ENCODE assay signal across 28 cellular contexts in genomic region chr19:39137131-39137530, GRCh38. TPM values are rescaled to one million over a fixed set of nuclear protein-coding genes. Genes with fewer than 3 reads are reported as not detected.
DNase-seq lines count a peak whose midpoint lies in the region; ATAC-seq and TF ChIP-seq lines count a peak whose summit lies in the region.
"Had no signal": no experiment of that assay in that cellular context is flagged by ENCODE, and none has a peak within 500 bp of the region (broad histone marks: within the 10 kb centered on the region; RNA-seq: fewer than 3 reads in every experiment).

No MANE protein-coding gene starts in this region.

- H3K36me3 Mint-ChIP-seq in H9 (ENCODE audit: insufficient read depth in 1 of 3, low read depth in 3 of 3) (no peaks in the 10 kb centered on the region), endothelial cell (ENCODE audit: low read depth, unreplicated experiment) (no peaks in the 10 kb centered on the region)
- H3K36me3 Mint-ChIP-seq in stimulated activated effector memory CD8-positive, alpha-beta T cell treated with anti-CD3 and anti-CD28 coated beads, Interleukin-12 subunit alpha, Interleukin-12 subunit beta, amount 100 ng/mL, for 72 hours = no peaks in the 10 kb centered on the region
- H3K36me3 Mint-ChIP-seq: activated naive CD4-positive, alpha-beta T cell treated with anti-CD3 and anti-CD28 coated beads, Interleukin-2, amount 50 U/mL, for 72 hours had no signal

- H3K36me3 ChIP-seq in WERI-Rb-1 = no peaks in the 10 kb centered on the region; the same call in 1 of the 2 replicates
- H3K36me3 ChIP-seq: heart right ventricle had no signal

- ATAC-seq in stimulated activated effector memory CD8-positive, alpha-beta T cell treated with anti-CD3 and anti-CD28 coated beads, Interleukin-12 subunit alpha, Interleukin-12 subunit beta, amount 100 ng/mL, for 72 hours = no peak
- ATAC-seq in HG02610 (IDR thresholded peaks at IDR 0.05; ENCODE audit: unreplicated experiment) = no peak
- no peak for ATAC-seq in GM18520 (IDR thresholded peaks at IDR 0.05; ENCODE audit: unreplicated experiment)
- ATAC-seq: activated naive CD4-positive, alpha-beta T cell treated with anti-CD3 and anti-CD28 coated beads, Interleukin-2, amount 50 U/mL, for 72 hours; heart right ventricle; naive thymus-derived CD4-positive, alpha-beta T cell; stimulated activated naive B cell treated with anti-CD40 and anti-IgM and Interleukin-4, amounts not matched to agents 10 μg/mL and 1 μg/mL and 100 μg/mL, for 72 hours had no signal

- no peak overlapping the region for H2BK20ac ChIP-seq in H9 (ENCODE audit: low read depth, low read length, poor library complexity, severe bottlenecking)

- H3K4me3 Mint-ChIP-seq in H9 (no peak overlapping the region), endothelial cell (ENCODE audit: unreplicated experiment) (no peak overlapping the region)
- H3K4me3 Mint-ChIP-seq in stimulated activated effector memory CD8-positive, alpha-beta T cell treated with anti-CD3 and anti-CD28 coated beads, Interleukin-12 subunit alpha, Interleukin-12 subunit beta, amount 100 ng/mL, for 72 hours = no peak overlapping the region
- H3K4me3 Mint-ChIP-seq: stimulated activated naive B cell treated with anti-CD40 and anti-IgM and Interleukin-4, amounts not matched to agents 10 μg/mL and 1 μg/mL and 100 μg/mL, for 72 hours; T-helper 2 cell treated with Interferon-gamma antibody and Interleukin-4, amounts not matched to agents 5 μg/mL and 100 μg/mL, for 36 hours had no signal

- H4K5ac ChIP-seq in H9 (ENCODE audit: insufficient read length, low read depth, low read length) = no peak overlapping the region

- H3K27me3 Mint-ChIP-seq in H9 (ENCODE audit: low read depth) (no peaks in the 10 kb centered on the region), endothelial cell (ENCODE audit: unreplicated experiment) (peaks cover 12% of the 10 kb centered on the region)
- H3K27me3 Mint-ChIP-seq: naive thymus-derived CD4-positive, alpha-beta T cell; stimulated activated naive B cell treated with anti-CD40 and anti-IgM and Interleukin-4, amounts not matched to agents 10 μg/mL and 1 μg/mL and 100 μg/mL, for 72 hours had no signal

- TF ChIP-seq CTCF in 22Rv1 (IDR thresholded peaks at IDR 0.05) (no peak), H9 (conservative IDR thresholded peaks at IDR 0.05) (no peak), endothelial cell (IDR thresholded peaks at IDR 0.05; ENCODE audit: unreplicated experiment) (no peak), WERI-Rb-1 (IDR thresholded peaks at IDR 0.05; ENCODE audit: low read depth, low read length) (no peak)

- no peak overlapping the region for H3K4ac ChIP-seq in H9 (ENCODE audit: low read depth, low read length)

- H2BK5ac ChIP-seq in H9 (ENCODE audit: insufficient read length, low read length) = no peak overlapping the region

- no peak overlapping the region for H4K91ac ChIP-seq in H9 (ENCODE audit: insufficient read length, low read depth, low read length)

- H3K4me1 Mint-ChIP-seq in H9 = peaks cover 85 to 96% of the 10 kb centered on the region in 2 experiments
- peaks cover 41% of the 10 kb centered on the region for H3K4me1 Mint-ChIP-seq in endothelial cell (ENCODE audit: unreplicated experiment)
- peaks cover 28% of the 10 kb centered on the region for H3K4me1 Mint-ChIP-seq in stimulated activated effector memory CD8-positive, alpha-beta T cell treated with anti-CD3 and anti-CD28 coated beads, Interleukin-12 subunit alpha, Interleukin-12 subunit beta, amount 100 ng/mL, for 72 hours

- H3K4me2 ChIP-seq in H9 (ENCODE audit: insufficient read depth, insufficient read length, low read length) = no peak overlapping the region

- H3K18ac ChIP-seq in H9 (ENCODE audit: insufficient read length, low read depth, low read length) = no peak overlapping the region

- H4K8ac ChIP-seq in H9 (replicated peaks; ENCODE audit: insufficient read length, low read depth, low read length) = no peak overlapping the region

- no peak overlapping the region for H2AFZ ChIP-seq in H9 (ENCODE audit: low read length)

- no peak overlapping the region for H2BK12ac ChIP-seq in H9 (ENCODE audit: insufficient read length, low read depth, low read length)

- H3K27ac ChIP-seq in 22Rv1 (peak overlapping the region; percentile 27; the same call in 1 of the 2 replicates), H9 (ENCODE audit: insufficient read length, low read depth, low read length) (no peak overlapping the region), WERI-Rb-1 (no peak overlapping the region)
- H3K27ac ChIP-seq: heart right ventricle, SK-N-MC had no signal

- no peak overlapping the region for H2BK120ac ChIP-seq in H9 (ENCODE audit: low read depth, low read length, poor library complexity, severe bottlenecking)

- no peak overlapping the region for H2BK15ac ChIP-seq in H9 (ENCODE audit: low read depth, low read length)

- H3K27me3 ChIP-seq in H9 (ENCODE audit: insufficient read depth, low read length) = no peaks in the 10 kb centered on the region
- H3K27me3 ChIP-seq in WERI-Rb-1 (ENCODE audit: insufficient read depth, low read depth, severe bottlenecking) = no peaks in the 10 kb centered on the region
- H3K27me3 ChIP-seq: BLaER1, heart right ventricle, MG63 had no signal

- no CpG with 5 or more reads among the region's 12 CpGs for WGBS in H9 (ENCODE audit: extremely low coverage, insufficient read length, low lambda C conversion rate)

- DNase-seq in H9 (no peak), endothelial cell (ENCODE audit: low spot score) (no peak), WERI-Rb-1 (no peak)
- DNase-seq in stimulated activated effector memory CD8-positive, alpha-beta T cell treated with anti-CD3 and anti-CD28 coated beads, Interleukin-12 subunit alpha, Interleukin-12 subunit beta, amount 100 ng/mL, for 72 hours (ENCODE audit: low spot score in 2 of 2) = no peak
- DNase-seq in stimulated activated CD4-positive, alpha-beta T cell treated with anti-CD3 and anti-CD28 coated beads, Interleukin-4, amount 100 ng/mL, for 4 hours = no peak
- DNase-seq: ACHN; activated CD8-positive, alpha-beta memory T cell treated with anti-CD3 and anti-CD28 coated beads, Interleukin-2, amount 50 U/mL, for 4 hours; aorta; HCEC 1CT; heart right ventricle; mesendoderm; MG63; naive thymus-derived CD4-positive, alpha-beta T cell; NCI-H1417 treated with DMSO at 0.1 percent for 48 hours; NCI-H774; RPMI8226; stimulated activated CD4-positive, alpha-beta T cell treated with anti-CD3 and anti-CD28 coated beads, Interleukin-2, amount 100 ng/mL, for 48 hours; stimulated activated naive B cell treated with anti-CD40 and anti-IgM and Interleukin-4, amounts not matched to agents 10 μg/mL and 1 μg/mL and 100 μg/mL, for 72 hours had no signal

- H3K79me1 ChIP-seq in H9 (ENCODE audit: insufficient read depth, low read depth, low read length, poor library complexity, severe bottlenecking) = no peaks in the 10 kb centered on the region

- H3K9ac ChIP-seq in H9 (ENCODE audit: extremely low read depth, insufficient read length, low read length) = no peak overlapping the region
- H3K9ac ChIP-seq: BLaER1 had no signal

- H3K9me3 ChIP-seq in H9 (ENCODE audit: control insufficient read depth, low read depth, low read length) = no peaks in the 10 kb centered on the region
- H3K9me3 ChIP-seq in WERI-Rb-1 (ENCODE audit: severe bottlenecking) = peaks cover 3% of the 10 kb centered on the region
- H3K9me3 ChIP-seq: BLaER1, heart right ventricle, MG63 had no signal

- H3K27ac Mint-ChIP-seq in H9 = peak overlapping the region; percentile 6 to 68 (median 58); a peak in 3 of 7 replicates
- peak overlapping the region; percentile 42 for H3K27ac Mint-ChIP-seq in endothelial cell (ENCODE audit: unreplicated experiment)
- peak overlapping the region; percentile 82 for H3K27ac Mint-ChIP-seq in stimulated activated effector memory CD8-positive, alpha-beta T cell treated with anti-CD3 and anti-CD28 coated beads, Interleukin-12 subunit alpha, Interleukin-12 subunit beta, amount 100 ng/mL, for 72 hours
- H3K27ac Mint-ChIP-seq: activated T-helper 2 cell treated with anti-CD3 and anti-CD28 coated beads, Interferon-gamma antibody, Interleukin-2, Interleukin-4, amounts not matched to agents 10 μg/mL and 5 μg/mL and 100 μg/mL, durations not matched to agents 14 hours and 24 hours and 36 hours; T-helper 2 cell treated with Interferon-gamma antibody and Interleukin-4, amounts not matched to agents 5 μg/mL and 100 μg/mL, for 36 hours had no signal

- peaks cover 24% of the 10 kb centered on the region; the same call in 1 of the 2 replicates for H3K4me1 ChIP-seq in H9 (ENCODE audit: insufficient read depth, low read length)

- H4K20me1 ChIP-seq in H9 (ENCODE audit: control insufficient read depth, insufficient read depth, insufficient read length) = peaks cover 3% of the 10 kb centered on the region

- no peaks in the 10 kb centered on the region for H3K23me2 ChIP-seq in H9 (ENCODE audit: insufficient read length, low read depth, low read length, poor library complexity, severe bottlenecking)

- no peak overlapping the region for H3K4me3 ChIP-seq in WERI-Rb-1 (ENCODE audit: low read depth, low read length)
- H3K4me3 ChIP-seq: BLaER1, heart right ventricle, MG63, SK-N-MC had no signal

- no peak overlapping the region for H3K14ac ChIP-seq in H9 (ENCODE audit: insufficient read depth, low read length)

- H3K56ac ChIP-seq in H9 (ENCODE audit: insufficient read length, low read depth, low read length) = no peak overlapping the region

- H3T11ph ChIP-seq in H9 (ENCODE audit: low read length) = no peak overlapping the region

- peaks cover 19% of the 10 kb centered on the region; the same call in 1 of the 2 replicates for H3K79me2 ChIP-seq in H9 (ENCODE audit: insufficient read depth, low read length)

- H3K23ac ChIP-seq in H9 (ENCODE audit: insufficient read length, low read depth, low read length) = no peak overlapping the region

- no peak overlapping the region for H2AK5ac ChIP-seq in H9 (ENCODE audit: insufficient read length, low read length)

- H3K9me3 Mint-ChIP-seq in H9 = no peaks in the 10 kb centered on the region
- no peaks in the 10 kb centered on the region for H3K9me3 Mint-ChIP-seq in endothelial cell (ENCODE audit: unreplicated experiment)
- H3K9me3 Mint-ChIP-seq in stimulated activated effector memory CD8-positive, alpha-beta T cell treated with anti-CD3 and anti-CD28 coated beads, Interleukin-12 subunit alpha, Interleukin-12 subunit beta, amount 100 ng/mL, for 72 hours = no peaks in the 10 kb centered on the region
- H3K9me3 Mint-ChIP-seq: activated naive CD4-positive, alpha-beta T cell treated with anti-CD3 and anti-CD28 coated beads, Interleukin-2, amount 50 U/mL, for 72 hours; activated T-helper 2 cell treated with anti-CD3 and anti-CD28 coated beads, Interferon-gamma antibody, Interleukin-2, Interleukin-4, amounts not matched to agents 10 μg/mL and 5 μg/mL and 100 μg/mL, durations not matched to agents 14 hours and 24 hours and 36 hours; naive thymus-derived CD4-positive, alpha-beta T cell; stimulated activated naive B cell treated with anti-CD40 and anti-IgM and Interleukin-4, amounts not matched to agents 10 μg/mL and 1 μg/mL and 100 μg/mL, for 72 hours; T-helper 2 cell treated with Interferon-gamma antibody and Interleukin-4, amounts not matched to agents 5 μg/mL and 100 μg/mL, for 36 hours had no signal

RNA-seq across cellular contexts. Expression of gene PAK4, which starts 11.5 kb away (rescaled TPM):
- 62.6 and 63.1 TPM in 2 replicates for total RNA-seq in H9 (2021)
- 48.8 TPM for total RNA-seq in endothelial cell (ENCODE audit: unreplicated experiment)

RNA-seq across cellular contexts. Expression of gene ACP7, which starts 53.0 kb away (rescaled TPM):
- total RNA-seq in H9 (2021) (0.15 and 0.18 TPM in 2 replicates), endothelial cell (ENCODE audit: unreplicated experiment) (0.46 TPM)
- total RNA-seq: activated T-helper 2 cell treated with anti-CD3 and anti-CD28 coated beads, Interferon-gamma antibody, Interleukin-2, Interleukin-4, amounts not matched to agents 10 μg/mL and 5 μg/mL and 100 μg/mL, durations not matched to agents 14 hours and 24 hours and 36 hours; aorta; fibroblast of villous mesenchyme; heart right ventricle; naive thymus-derived CD4-positive, alpha-beta T cell; omental fat pad had no signal

RNA-seq across cellular contexts. Expression of gene NCCRP1, which starts 59.6 kb away (rescaled TPM):
- 1.9 and 2.7 TPM in 2 replicates for total RNA-seq in H9 (2021)
- total RNA-seq in endothelial cell (ENCODE audit: unreplicated experiment) = not detected
- total RNA-seq: activated naive CD4-positive, alpha-beta T cell treated with anti-CD3 and anti-CD28 coated beads, Interleukin-2, amount 50 U/mL, for 72 hours; activated T-helper 2 cell treated with anti-CD3 and anti-CD28 coated beads, Interferon-gamma antibody, Interleukin-2, Interleukin-4, amounts not matched to agents 10 μg/mL and 5 μg/mL and 100 μg/mL, durations not matched to agents 14 hours and 24 hours and 36 hours; aorta; fibroblast of villous mesenchyme; heart right ventricle; naive thymus-derived CD4-positive, alpha-beta T cell had no signal
